Comparison of ENCODE assay signal across 21 cellular contexts in genomic region chrX:104193485-104193884, GRCh38.
"Had no signal": no experiment of that assay in that cellular context is flagged by ENCODE, and none has a peak within 500 bp of the region (broad histone marks: within the 10 kb centered on the region; RNA-seq: fewer than 3 reads in every experiment).

No MANE protein-coding gene starts in this region.

- H3K4me2 ChIP-seq: hepatocyte had no signal

- H3K4me1 Mint-ChIP-seq: activated CD4-positive, alpha-beta T cell treated with anti-CD3 and anti-CD28 coated beads, Interleukin-2, amount 10 ng/mL, durations not matched to agents 7 days and 5 days; activated T-helper 17 cell treated with anti-CD3 and anti-CD28 coated beads, Interleukin-2, amount 50 U/mL, for 72 hours; nephron had no signal

- H3K9me3 ChIP-seq: body of pancreas, esophagus squamous epithelium, gastroesophageal sphincter, right lobe of liver had no signal

- DNase-seq: activated CD4-positive, alpha-beta memory T cell treated with anti-CD3 and anti-CD28 coated beads, Interleukin-2, amount 10 ng/mL, durations not matched to agents 7 days and 5 days; activated CD4-positive, alpha-beta T cell treated with anti-CD3 and anti-CD28 coated beads, Interleukin-2, amount 10 ng/mL, durations not matched to agents 7 days and 5 days; activated CD4-positive, CD25-positive, alpha-beta regulatory T cell treated with anti-CD3 and anti-CD28 coated beads, Interleukin-2, amount 50 U/mL, for 72 hours; activated gamma-delta T cell treated with Interleukin-2 at 50 U/mL for 16 hours; activated naive CD4-positive, alpha-beta T cell treated with anti-CD3 and anti-CD28 coated beads, Interleukin-2, amount 50 U/mL, for 16 hours; activated T-cell treated with anti-CD3 and anti-CD28 coated beads, Interleukin-2, amount 50 U/mL, for 4 hours; amygdala; body of pancreas; endodermal cell; esophagus squamous epithelium; right lobe of liver; stimulated activated CD4-positive, alpha-beta T cell treated with anti-CD3 and anti-CD28 coated beads, Interleukin-2, amount 100 ng/mL, for 48 hours; stimulated activated naive CD4-positive, alpha-beta T cell treated with Interleukin-2 at 50 U/mL for 16 hours; T-helper 2 cell; trophoblast cell had no signal

- FAIRE-seq: urothelium cell line had no signal

- H3K79me2 ChIP-seq: hepatocyte had no signal

- H3K9me3 Mint-ChIP-seq: activated CD4-positive, alpha-beta memory T cell treated with anti-CD3 and anti-CD28 coated beads, Interleukin-2, amount 10 ng/mL, durations not matched to agents 7 days and 5 days; activated CD4-positive, alpha-beta T cell treated with anti-CD3 and anti-CD28 coated beads, Interleukin-2, amount 10 ng/mL, durations not matched to agents 7 days and 5 days; activated T-cell treated with anti-CD3 and anti-CD28 coated beads, Interleukin-2, amount 50 U/mL, for 4 hours; activated T-helper 17 cell treated with anti-CD3 and anti-CD28 coated beads, Interleukin-2, amount 50 U/mL, for 72 hours; nephron had no signal

- H3K27ac Mint-ChIP-seq: activated CD4-positive, alpha-beta memory T cell treated with anti-CD3 and anti-CD28 coated beads, Interleukin-2, amount 10 ng/mL, durations not matched to agents 7 days and 5 days; activated CD4-positive, alpha-beta T cell treated with anti-CD3 and anti-CD28 coated beads, Interleukin-2, amount 10 ng/mL, durations not matched to agents 7 days and 5 days; activated T-helper 17 cell treated with anti-CD3 and anti-CD28 coated beads, Interleukin-2, amount 50 U/mL, for 72 hours; endodermal cell; nephron had no signal

- H3K4me3 ChIP-seq: body of pancreas, esophagus squamous epithelium, gastroesophageal sphincter, hepatocyte, lung, right lobe of liver had no signal

- H3K27me3 ChIP-seq: body of pancreas, esophagus squamous epithelium, gastroesophageal sphincter, hepatocyte had no signal

- H3K4me1 ChIP-seq: body of pancreas, esophagus squamous epithelium, gastroesophageal sphincter, right lobe of liver had no signal

- H3K27me3 Mint-ChIP-seq: activated CD4-positive, alpha-beta memory T cell treated with anti-CD3 and anti-CD28 coated beads, Interleukin-2, amount 10 ng/mL, durations not matched to agents 7 days and 5 days; activated CD4-positive, alpha-beta T cell treated with anti-CD3 and anti-CD28 coated beads, Interleukin-2, amount 10 ng/mL, durations not matched to agents 7 days and 5 days; activated T-helper 17 cell treated with anti-CD3 and anti-CD28 coated beads, Interleukin-2, amount 50 U/mL, for 72 hours had no signal

- H3K27ac ChIP-seq: body of pancreas, esophagus squamous epithelium, gastroesophageal sphincter, hepatocyte, right lobe of liver had no signal

- H2AFZ ChIP-seq: hepatocyte had no signal

- H3K4me3 Mint-ChIP-seq: activated CD4-positive, alpha-beta memory T cell treated with anti-CD3 and anti-CD28 coated beads, Interleukin-2, amount 10 ng/mL, durations not matched to agents 7 days and 5 days; activated CD4-positive, alpha-beta T cell treated with anti-CD3 and anti-CD28 coated beads, Interleukin-2, amount 10 ng/mL, durations not matched to agents 7 days and 5 days; activated T-cell treated with anti-CD3 and anti-CD28 coated beads, Interleukin-2, amount 50 U/mL, for 4 hours; activated T-helper 17 cell treated with anti-CD3 and anti-CD28 coated beads, Interleukin-2, amount 50 U/mL, for 72 hours; endodermal cell; nephron had no signal
